In the genomic region with DNA sequence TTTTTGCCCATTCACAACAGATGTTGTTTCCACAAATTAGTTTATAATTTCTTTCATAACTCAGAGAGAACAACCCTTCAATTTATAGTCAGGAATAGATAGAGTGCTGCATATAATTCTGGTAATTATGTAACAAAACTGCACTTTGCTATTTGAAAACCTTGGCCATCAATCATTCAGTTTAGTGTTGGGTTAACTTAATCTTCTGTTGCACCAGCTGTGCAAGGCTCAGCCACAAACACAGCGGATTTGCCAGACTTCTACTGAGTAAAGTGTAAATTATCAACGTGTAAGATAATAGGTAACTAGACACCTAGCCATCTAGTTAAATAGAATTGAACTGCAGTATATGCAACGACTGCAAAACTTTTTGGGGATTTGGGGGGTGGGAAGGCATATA, we compare ENCODE assay signal across 18 cellular contexts.
DNase-seq lines count a peak whose midpoint lies in the region; TF ChIP-seq lines count a peak whose summit lies in the region.
"Had no signal": no experiment of that assay in that cellular context is flagged by ENCODE, and none has a peak within 500 bp of the region (broad histone marks: within the 10 kb centered on the region; RNA-seq: fewer than 3 reads in every experiment).

No MANE protein-coding gene starts in this region.

- H3K27ac Mint-ChIP-seq in glutamatergic neuron (ENCODE audit: unreplicated experiment): peak overlapping the region; percentile 68
- H3K27ac Mint-ChIP-seq in activated CD4-positive, alpha-beta memory T cell treated with anti-CD3 and anti-CD28 coated beads for 36 hours: no peak overlapping the region
- H3K27ac Mint-ChIP-seq: CD4-positive, alpha-beta memory T cell had no signal

- DNase-seq in D341Med (ENCODE audit: low spot score) (peak; percentile 16), NCI-H2081 (lab: John Stamatoyannopoulos, UW) (peak; percentile 39 to 90), NCI-H82 treated with DMSO at 0.1 percent for 48 hours (lab: John Stamatoyannopoulos, UW; ENCODE audit: unreplicated experiment) (peak; percentile 73), glutamatergic neuron (no peak), Karpas-422 (no peak), mucosa of gallbladder (ENCODE audit: low spot score) (no peak)
- no peak for DNase-seq in activated CD4-positive, alpha-beta memory T cell treated with anti-CD3 and anti-CD28 coated beads for 36 hours
- DNase-seq: Calu3; CD4-positive, alpha-beta memory T cell; DMS79 treated with DMSO at 0.1 percent for 48 hours; IMR-90; MG63; NCI-H1048; NCI-H774; RPMI8226 had no signal

- no peak overlapping the region for H3K4me3 ChIP-seq in Karpas-422 (ENCODE audit: low read length)
- H3K4me3 ChIP-seq: A549, BLaER1, HAP-1, MG63 had no signal

- H3K79me2 ChIP-seq in Karpas-422 (ENCODE audit: low read length): no peaks in the 10 kb centered on the region

- no peak overlapping the region for H3K9ac ChIP-seq in Karpas-422 (ENCODE audit: low read length)
- H3K9ac ChIP-seq: BLaER1 had no signal

- no peak overlapping the region for H3K4me3 Mint-ChIP-seq in glutamatergic neuron (ENCODE audit: unreplicated experiment)
- H3K4me3 Mint-ChIP-seq in activated CD4-positive, alpha-beta memory T cell treated with anti-CD3 and anti-CD28 coated beads for 36 hours: no peak overlapping the region
- H3K4me3 Mint-ChIP-seq: CD4-positive, alpha-beta memory T cell had no signal

- no peaks in the 10 kb centered on the region for H3K27me3 ChIP-seq in Karpas-422 (ENCODE audit: low read length)
- H3K27me3 ChIP-seq: BLaER1, MG63 had no signal

- no peaks in the 10 kb centered on the region for H4K20me1 ChIP-seq in Karpas-422 (ENCODE audit: insufficient read depth, low read depth, low read length)
- H4K20me1 ChIP-seq: BLaER1 had no signal

- no peak overlapping the region for H3K4me2 ChIP-seq in Karpas-422 (ENCODE audit: low read depth, low read length, poor library complexity, severe bottlenecking)
- H3K4me2 ChIP-seq: A549, BLaER1 had no signal

- no peaks in the 10 kb centered on the region for H3K36me3 Mint-ChIP-seq in glutamatergic neuron (ENCODE audit: unreplicated experiment)
- H3K36me3 Mint-ChIP-seq in activated CD4-positive, alpha-beta memory T cell treated with anti-CD3 and anti-CD28 coated beads for 36 hours: no peaks in the 10 kb centered on the region
- H3K36me3 Mint-ChIP-seq: CD4-positive, alpha-beta memory T cell had no signal

- CTCF ChIA-PET in activated CD4-positive, alpha-beta memory T cell treated with anti-CD3 and anti-CD28 coated beads for 36 hours (lab: Charles Lee): no interaction called here

- H3K9me3 Mint-ChIP-seq in glutamatergic neuron (ENCODE audit: unreplicated experiment): peaks cover 2% of the 10 kb centered on the region
- H3K9me3 Mint-ChIP-seq in activated CD4-positive, alpha-beta memory T cell treated with anti-CD3 and anti-CD28 coated beads for 36 hours: no peaks in the 10 kb centered on the region

- no peaks in the 10 kb centered on the region for H3K4me1 ChIP-seq in Karpas-422 (ENCODE audit: low read length)
- H3K4me1 ChIP-seq: A549, BLaER1, HAP-1 had no signal

- peaks cover 1% of the 10 kb centered on the region for H3K27me3 Mint-ChIP-seq in glutamatergic neuron (ENCODE audit: unreplicated experiment)
- no peaks in the 10 kb centered on the region for H3K27me3 Mint-ChIP-seq in activated CD4-positive, alpha-beta memory T cell treated with anti-CD3 and anti-CD28 coated beads for 36 hours
- H3K27me3 Mint-ChIP-seq: CD4-positive, alpha-beta memory T cell had no signal

- no peaks in the 10 kb centered on the region for H3K36me3 ChIP-seq in Karpas-422 (ENCODE audit: insufficient read depth, low read length)
- H3K36me3 ChIP-seq: BLaER1, HAP-1, MG63 had no signal

- H3K9me3 ChIP-seq in Karpas-422 (ENCODE audit: low read length): peaks cover 7% of the 10 kb centered on the region; the same call in 1 of the 2 replicates
- H3K9me3 ChIP-seq: A549, BLaER1, HAP-1, MG63 had no signal

- POLR2A ChIA-PET in activated CD4-positive, alpha-beta memory T cell treated with anti-CD3 and anti-CD28 coated beads for 36 hours (lab: Charles Lee): no interaction called here

- H2AFZ ChIP-seq in Karpas-422 (ENCODE audit: low read length): no peak overlapping the region

- no peak for TF ChIP-seq CTCF in glutamatergic neuron (IDR thresholded peaks at IDR 0.05; ENCODE audit: partially characterized antibody, unreplicated experiment)

- H3K4me1 Mint-ChIP-seq in glutamatergic neuron (ENCODE audit: low read depth, unreplicated experiment): peaks cover 13% of the 10 kb centered on the region
- H3K4me1 Mint-ChIP-seq in activated CD4-positive, alpha-beta memory T cell treated with anti-CD3 and anti-CD28 coated beads for 36 hours (ENCODE audit: low read depth): no peaks in the 10 kb centered on the region
- H3K4me1 Mint-ChIP-seq: CD4-positive, alpha-beta memory T cell had no signal

- intact Hi-C loops in activated CD4-positive, alpha-beta memory T cell treated with anti-CD3 and anti-CD28 coated beads for 36 hours (cut with micrococcal nuclease): no loop called here

- H3K9me2 ChIP-seq in Karpas-422 (replicated peaks; ENCODE audit: insufficient read depth, low read length): no peaks in the 10 kb centered on the region

- no peak overlapping the region for H3K27ac ChIP-seq in Karpas-422 (ENCODE audit: low read length)
- H3K27ac ChIP-seq: A549, BLaER1 had no signal

Comparison
In these comparisons a context has a peak if more than half of its experiments do, and no peak if none do; other contexts are left out.
1. DNase-seq: peak in D341Med (single experiment), NCI-H2081 (2 of 2) and NCI-H82 treated with DMSO at 0.1 percent for 48 hours (single experiment); none in glutamatergic neuron (single experiment), activated CD4-positive, alpha-beta memory T cell treated with anti-CD3 and anti-CD28 coated beads for 36 hours (single experiment), Karpas-422 (single experiment) and mucosa of gallbladder (single experiment).